26 cellular contexts compared by ENCODE assay signal in the genomic region with DNA sequence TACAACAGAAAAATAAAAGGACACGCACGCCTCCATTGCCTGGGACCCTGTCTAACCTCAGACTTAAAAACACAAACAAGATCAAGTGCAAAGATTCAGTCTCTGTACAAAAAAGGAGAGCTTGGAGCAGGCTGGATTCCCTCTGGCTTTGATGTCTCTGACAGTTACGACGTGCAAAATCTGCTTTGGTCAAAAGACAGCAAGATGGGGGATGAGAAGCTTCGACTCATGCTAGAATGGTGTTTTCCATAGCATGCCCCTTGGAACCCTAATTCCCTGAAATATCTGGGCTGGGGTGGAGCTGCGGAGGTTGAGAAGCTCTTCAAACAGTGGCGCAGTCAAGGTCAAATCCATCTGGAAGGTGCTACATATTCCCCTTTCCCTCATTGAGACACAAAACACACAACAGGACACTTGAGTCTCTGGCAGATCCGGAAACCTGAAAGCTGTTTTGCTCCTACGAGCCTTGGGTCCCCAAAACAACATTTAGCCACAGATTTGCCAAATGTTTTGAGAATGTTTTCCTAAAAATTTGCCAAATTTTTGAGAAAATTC. TPM values are rescaled to one million over a fixed set of nuclear protein-coding genes. Genes with fewer than 3 reads are reported as not detected.
"Had no signal": no experiment of that assay in that cellular context is flagged by ENCODE, and none has a peak within 500 bp of the region (broad histone marks: within the 10 kb centered on the region; RNA-seq: fewer than 3 reads in every experiment).

No MANE protein-coding gene starts in this region.

- H3K27ac Mint-ChIP-seq: activated CD4-positive, alpha-beta memory T cell treated with anti-CD3 and anti-CD28 coated beads for 36 hours; activated CD4-positive, alpha-beta T cell treated with anti-CD3 and anti-CD28 coated beads, Interleukin-2, amount 10 ng/mL, durations not matched to agents 24 days and 14 days; activated naive CD4-positive, alpha-beta T cell treated with anti-CD3 and anti-CD28 coated beads, Interleukin-2, amount 10 ng/mL, durations not matched to agents 7 days and 5 days; activated naive CD8-positive, alpha-beta T cell treated with anti-CD3 and anti-CD28 coated beads, Interleukin-2, amount 10 ng/mL, durations not matched to agents 7 days and 5 days; activated T-cell treated with anti-CD3 and anti-CD28 coated beads, Interleukin-2, amount 50 U/mL, for 24 hours; effector memory CD8-positive, alpha-beta T cell; mesothelial cell of epicardium; naive thymus-derived CD4-positive, alpha-beta T cell; stimulated activated naive CD8-positive, alpha-beta T cell treated with anti-CD3 and anti-CD28 coated beads, Interleukin-15, Interleukin-2, amounts not matched to agents 100 ng/mL and 50 ng/mL, for 24 hours; T-helper 17 cell had no signal

- H3K4me1 ChIP-seq: foreskin keratinocyte, tibial nerve had no signal

- H3K27me3 ChIP-seq: brain microvascular endothelial cell, tibial nerve had no signal

- H3K9me3 ChIP-seq: tibial nerve had no signal

- H3K27me3 Mint-ChIP-seq: stimulated activated naive CD8-positive, alpha-beta T cell treated with anti-CD3 and anti-CD28 coated beads, Interleukin-15, Interleukin-2, amounts not matched to agents 100 ng/mL and 50 ng/mL, for 24 hours had no signal

- H3K4me3 ChIP-seq: tibial nerve had no signal

- H3K4me3 Mint-ChIP-seq: activated CD4-positive, alpha-beta memory T cell treated with anti-CD3 and anti-CD28 coated beads for 36 hours; activated CD4-positive, alpha-beta T cell treated with anti-CD3 and anti-CD28 coated beads, Interleukin-2, amount 10 ng/mL, durations not matched to agents 24 days and 14 days; activated naive CD4-positive, alpha-beta T cell treated with anti-CD3 and anti-CD28 coated beads, Interleukin-2, amount 10 ng/mL, durations not matched to agents 7 days and 5 days; activated naive CD8-positive, alpha-beta T cell treated with anti-CD3 and anti-CD28 coated beads, Interleukin-2, amount 10 ng/mL, durations not matched to agents 7 days and 5 days; activated T-cell treated with anti-CD3 and anti-CD28 coated beads, Interleukin-2, amount 50 U/mL, for 24 hours; effector memory CD8-positive, alpha-beta T cell; mesothelial cell of epicardium; naive thymus-derived CD4-positive, alpha-beta T cell; neural crest cell; stimulated activated naive CD8-positive, alpha-beta T cell treated with anti-CD3 and anti-CD28 coated beads, Interleukin-15, Interleukin-2, amounts not matched to agents 100 ng/mL and 50 ng/mL, for 24 hours; T-helper 17 cell had no signal

- H3K27ac ChIP-seq: brain microvascular endothelial cell, foreskin keratinocyte, tibial nerve had no signal

- H3K9me3 Mint-ChIP-seq: activated CD4-positive, alpha-beta memory T cell treated with anti-CD3 and anti-CD28 coated beads for 36 hours; activated CD4-positive, alpha-beta T cell treated with anti-CD3 and anti-CD28 coated beads, Interleukin-2, amount 10 ng/mL, durations not matched to agents 24 days and 14 days; activated naive CD4-positive, alpha-beta T cell treated with anti-CD3 and anti-CD28 coated beads, Interleukin-2, amount 10 ng/mL, durations not matched to agents 7 days and 5 days; activated naive CD8-positive, alpha-beta T cell treated with anti-CD3 and anti-CD28 coated beads, Interleukin-2, amount 10 ng/mL, durations not matched to agents 7 days and 5 days; activated T-cell treated with anti-CD3 and anti-CD28 coated beads, Interleukin-2, amount 50 U/mL, for 24 hours; effector memory CD8-positive, alpha-beta T cell; mesothelial cell of epicardium; naive thymus-derived CD4-positive, alpha-beta T cell; neural crest cell; stimulated activated naive CD8-positive, alpha-beta T cell treated with anti-CD3 and anti-CD28 coated beads, Interleukin-15, Interleukin-2, amounts not matched to agents 100 ng/mL and 50 ng/mL, for 24 hours had no signal

- H3K36me3 Mint-ChIP-seq: activated CD4-positive, alpha-beta memory T cell treated with anti-CD3 and anti-CD28 coated beads for 36 hours; activated naive CD4-positive, alpha-beta T cell treated with anti-CD3 and anti-CD28 coated beads, Interleukin-2, amount 10 ng/mL, durations not matched to agents 7 days and 5 days; activated naive CD8-positive, alpha-beta T cell treated with anti-CD3 and anti-CD28 coated beads, Interleukin-2, amount 10 ng/mL, durations not matched to agents 7 days and 5 days; mesothelial cell of epicardium; naive thymus-derived CD4-positive, alpha-beta T cell had no signal

- ATAC-seq: effector memory CD8-positive, alpha-beta T cell; foreskin keratinocyte; left ventricle myocardium superior; naive thymus-derived CD4-positive, alpha-beta T cell; right cardiac atrium; T-helper 17 cell had no signal

- H3K4me1 Mint-ChIP-seq: activated CD4-positive, alpha-beta T cell treated with anti-CD3 and anti-CD28 coated beads, Interleukin-2, amount 10 ng/mL, durations not matched to agents 24 days and 14 days; activated naive CD4-positive, alpha-beta T cell treated with anti-CD3 and anti-CD28 coated beads, Interleukin-2, amount 10 ng/mL, durations not matched to agents 7 days and 5 days; activated naive CD8-positive, alpha-beta T cell treated with anti-CD3 and anti-CD28 coated beads, Interleukin-2, amount 10 ng/mL, durations not matched to agents 7 days and 5 days; naive thymus-derived CD4-positive, alpha-beta T cell; neural crest cell; T-helper 17 cell had no signal

- H3K36me3 ChIP-seq: brain microvascular endothelial cell, tibial nerve had no signal

- DNase-seq: activated CD4-positive, alpha-beta memory T cell treated with anti-CD3 and anti-CD28 coated beads for 36 hours; activated CD4-positive, alpha-beta T cell treated with anti-CD3 and anti-CD28 coated beads, Interleukin-2, amount 10 ng/mL, durations not matched to agents 24 days and 14 days; activated CD4-positive, CD25-positive, alpha-beta regulatory T cell treated with anti-CD3 and anti-CD28 coated beads, Interleukin-2, amount 50 U/mL, for 72 hours; activated CD8-positive, alpha-beta memory T cell treated with anti-CD3 and anti-CD28 coated beads, Interleukin-2, amount 50 U/mL, for 48 hours; activated gamma-delta T cell; activated naive CD4-positive, alpha-beta T cell treated with anti-CD3 and anti-CD28 coated beads, Interleukin-2, amount 10 ng/mL, durations not matched to agents 7 days and 5 days; activated naive CD8-positive, alpha-beta T cell treated with anti-CD3 and anti-CD28 coated beads, Interleukin-2, amount 10 ng/mL, durations not matched to agents 7 days and 5 days; activated T-cell treated with anti-CD3 and anti-CD28 coated beads, Interleukin-2, amount 50 U/mL, for 24 hours; brain microvascular endothelial cell; cortex of kidney; effector memory CD8-positive, alpha-beta T cell; erythroblast; foreskin keratinocyte; kidney glomerular epithelial cell; left ventricle myocardium superior; naive thymus-derived CD4-positive, alpha-beta T cell; nucleus accumbens; right cardiac atrium; stimulated activated CD4-positive, alpha-beta T cell treated with anti-CD3 and anti-CD28 coated beads, Interleukin-4, amount 100 ng/mL, for 1 hour; T-helper 17 cell had no signal

RNA-seq across cellular contexts. Expression of gene MYH11, which starts 9.1 kb away (rescaled TPM):
- total RNA-seq: activated CD4-positive, alpha-beta T cell treated with anti-CD3 and anti-CD28 coated beads, Interleukin-2, amount 10 ng/mL, durations not matched to agents 24 days and 14 days; activated naive CD8-positive, alpha-beta T cell treated with anti-CD3 and anti-CD28 coated beads, Interleukin-2, amount 10 ng/mL, durations not matched to agents 7 days and 5 days; foreskin keratinocyte; lung microvascular endothelial cell; pulmonary artery endothelial cell had no signal
- polyA plus RNA-seq: foreskin keratinocyte had no signal
